ENCODE assay signal across 2 cellular contexts in the genomic region with DNA sequence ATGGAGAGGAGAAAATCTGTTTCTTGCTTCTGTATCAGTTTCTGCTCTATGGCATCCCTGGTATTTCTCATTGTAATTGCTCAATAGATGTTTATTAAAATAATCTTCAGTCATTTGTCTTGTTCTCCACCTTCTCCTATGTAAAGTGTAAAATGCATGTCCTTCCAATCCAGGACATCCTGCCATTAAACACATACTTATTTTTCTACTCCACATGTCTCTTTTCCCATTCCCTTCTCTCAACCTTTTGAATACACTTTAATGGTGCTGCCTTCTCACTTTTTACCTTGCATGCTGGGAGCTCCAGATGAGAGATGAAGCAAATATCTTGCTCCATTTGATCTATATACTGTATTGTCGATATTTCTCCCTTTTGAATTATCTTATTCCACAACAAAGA.
A peak's percentile ranks its signal among the peaks of the same experiment; 100 is the strongest.
TF ChIP-seq lines count a peak whose summit lies in the region.

No MANE protein-coding gene starts in this region.

TF ChIP-seq in HepG2, 621 proteins besides CTCF, POLR2A, EP300 and RAD21:
- TF ChIP-seq PAWR (CRISPR knock-in tag; IDR thresholded peaks at IDR 0.05; ENCODE audit: borderline replicate concordance) (no peak), CHCHD3 (CRISPR knock-in tag; IDR thresholded peaks at IDR 0.05) (no peak)
- TF ChIP-seq, protein P1, sequence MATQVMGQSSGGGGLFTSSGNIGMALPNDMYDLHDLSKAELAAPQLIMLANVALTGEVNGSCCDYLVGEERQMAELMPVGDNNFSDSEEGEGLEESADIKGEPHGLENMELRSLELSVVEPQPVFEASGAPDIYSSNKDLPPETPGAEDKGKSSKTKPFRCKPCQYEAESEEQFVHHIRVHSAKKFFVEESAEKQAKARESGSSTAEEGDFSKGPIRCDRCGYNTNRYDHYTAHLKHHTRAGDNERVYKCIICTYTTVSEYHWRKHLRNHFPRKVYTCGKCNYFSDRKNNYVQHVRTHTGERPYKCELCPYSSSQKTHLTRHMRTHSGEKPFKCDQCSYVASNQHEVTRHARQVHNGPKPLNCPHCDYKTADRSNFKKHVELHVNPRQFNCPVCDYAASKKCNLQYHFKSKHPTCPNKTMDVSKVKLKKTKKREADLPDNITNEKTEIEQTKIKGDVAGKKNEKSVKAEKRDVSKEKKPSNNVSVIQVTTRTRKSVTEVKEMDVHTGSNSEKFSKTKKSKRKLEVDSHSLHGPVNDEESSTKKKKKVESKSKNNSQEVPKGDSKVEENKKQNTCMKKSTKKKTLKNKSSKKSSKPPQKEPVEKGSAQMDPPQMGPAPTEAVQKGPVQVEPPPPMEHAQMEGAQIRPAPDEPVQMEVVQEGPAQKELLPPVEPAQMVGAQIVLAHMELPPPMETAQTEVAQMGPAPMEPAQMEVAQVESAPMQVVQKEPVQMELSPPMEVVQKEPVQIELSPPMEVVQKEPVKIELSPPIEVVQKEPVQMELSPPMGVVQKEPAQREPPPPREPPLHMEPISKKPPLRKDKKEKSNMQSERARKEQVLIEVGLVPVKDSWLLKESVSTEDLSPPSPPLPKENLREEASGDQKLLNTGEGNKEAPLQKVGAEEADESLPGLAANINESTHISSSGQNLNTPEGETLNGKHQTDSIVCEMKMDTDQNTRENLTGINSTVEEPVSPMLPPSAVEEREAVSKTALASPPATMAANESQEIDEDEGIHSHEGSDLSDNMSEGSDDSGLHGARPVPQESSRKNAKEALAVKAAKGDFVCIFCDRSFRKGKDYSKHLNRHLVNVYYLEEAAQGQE (IDR thresholded peaks at IDR 0.05; ENCODE audit: borderline replicate concordance in 1 of 2, low read depth in 1 of 2, low read length in 2 of 2), result no peak
- TF ChIP-seq, protein P2, sequence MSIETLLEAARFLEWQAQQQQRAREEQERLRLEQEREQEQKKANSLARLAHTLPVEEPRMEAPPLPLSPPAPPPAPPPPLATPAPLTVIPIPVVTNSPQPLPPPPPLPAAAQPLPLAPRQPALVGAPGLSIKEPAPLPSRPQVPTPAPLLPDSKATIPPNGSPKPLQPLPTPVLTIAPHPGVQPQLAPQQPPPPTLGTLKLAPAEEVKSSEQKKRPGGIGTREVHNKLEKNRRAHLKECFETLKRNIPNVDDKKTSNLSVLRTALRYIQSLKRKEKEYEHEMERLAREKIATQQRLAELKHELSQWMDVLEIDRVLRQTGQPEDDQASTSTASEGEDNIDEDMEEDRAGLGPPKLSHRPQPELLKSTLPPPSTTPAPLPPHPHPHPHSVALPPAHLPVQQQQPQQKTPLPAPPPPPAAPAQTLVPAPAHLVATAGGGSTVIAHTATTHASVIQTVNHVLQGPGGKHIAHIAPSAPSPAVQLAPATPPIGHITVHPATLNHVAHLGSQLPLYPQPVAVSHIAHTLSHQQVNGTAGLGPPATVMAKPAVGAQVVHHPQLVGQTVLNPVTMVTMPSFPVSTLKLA (IDR thresholded peaks at IDR 0.05), result peak; percentile 93
- TF ChIP-seq, protein P3, sequence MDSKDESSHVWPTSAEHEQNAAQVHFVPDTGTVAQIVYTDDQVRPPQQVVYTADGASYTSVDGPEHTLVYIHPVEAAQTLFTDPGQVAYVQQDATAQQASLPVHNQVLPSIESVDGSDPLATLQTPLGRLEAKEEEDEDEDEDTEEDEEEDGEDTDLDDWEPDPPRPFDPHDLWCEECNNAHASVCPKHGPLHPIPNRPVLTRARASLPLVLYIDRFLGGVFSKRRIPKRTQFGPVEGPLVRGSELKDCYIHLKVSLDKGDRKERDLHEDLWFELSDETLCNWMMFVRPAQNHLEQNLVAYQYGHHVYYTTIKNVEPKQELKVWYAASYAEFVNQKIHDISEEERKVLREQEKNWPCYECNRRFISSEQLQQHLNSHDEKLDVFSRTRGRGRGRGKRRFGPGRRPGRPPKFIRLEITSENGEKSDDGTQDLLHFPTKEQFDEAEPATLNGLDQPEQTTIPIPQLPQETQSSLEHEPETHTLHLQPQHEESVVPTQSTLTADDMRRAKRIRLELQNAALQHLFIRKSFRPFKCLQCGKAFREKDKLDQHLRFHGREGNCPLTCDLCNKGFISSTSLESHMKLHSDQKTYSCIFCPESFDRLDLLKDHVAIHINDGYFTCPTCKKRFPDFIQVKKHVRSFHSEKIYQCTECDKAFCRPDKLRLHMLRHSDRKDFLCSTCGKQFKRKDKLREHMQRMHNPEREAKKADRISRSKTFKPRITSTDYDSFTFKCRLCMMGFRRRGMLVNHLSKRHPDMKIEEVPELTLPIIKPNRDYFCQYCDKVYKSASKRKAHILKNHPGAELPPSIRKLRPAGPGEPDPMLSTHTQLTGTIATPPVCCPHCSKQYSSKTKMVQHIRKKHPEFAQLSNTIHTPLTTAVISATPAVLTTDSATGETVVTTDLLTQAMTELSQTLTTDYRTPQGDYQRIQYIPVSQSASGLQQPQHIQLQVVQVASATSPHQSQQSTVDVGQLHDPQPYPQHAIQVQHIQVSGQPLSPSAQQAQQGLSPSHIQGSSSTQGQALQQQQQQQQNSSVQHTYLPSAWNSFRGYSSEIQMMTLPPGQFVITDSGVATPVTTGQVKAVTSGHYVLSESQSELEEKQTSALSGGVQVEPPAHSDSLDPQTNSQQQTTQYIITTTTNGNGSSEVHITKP (CRISPR knock-in tag; IDR thresholded peaks at IDR 0.05; ENCODE audit: low read depth), result no peak
- TF ChIP-seq, protein P4, sequence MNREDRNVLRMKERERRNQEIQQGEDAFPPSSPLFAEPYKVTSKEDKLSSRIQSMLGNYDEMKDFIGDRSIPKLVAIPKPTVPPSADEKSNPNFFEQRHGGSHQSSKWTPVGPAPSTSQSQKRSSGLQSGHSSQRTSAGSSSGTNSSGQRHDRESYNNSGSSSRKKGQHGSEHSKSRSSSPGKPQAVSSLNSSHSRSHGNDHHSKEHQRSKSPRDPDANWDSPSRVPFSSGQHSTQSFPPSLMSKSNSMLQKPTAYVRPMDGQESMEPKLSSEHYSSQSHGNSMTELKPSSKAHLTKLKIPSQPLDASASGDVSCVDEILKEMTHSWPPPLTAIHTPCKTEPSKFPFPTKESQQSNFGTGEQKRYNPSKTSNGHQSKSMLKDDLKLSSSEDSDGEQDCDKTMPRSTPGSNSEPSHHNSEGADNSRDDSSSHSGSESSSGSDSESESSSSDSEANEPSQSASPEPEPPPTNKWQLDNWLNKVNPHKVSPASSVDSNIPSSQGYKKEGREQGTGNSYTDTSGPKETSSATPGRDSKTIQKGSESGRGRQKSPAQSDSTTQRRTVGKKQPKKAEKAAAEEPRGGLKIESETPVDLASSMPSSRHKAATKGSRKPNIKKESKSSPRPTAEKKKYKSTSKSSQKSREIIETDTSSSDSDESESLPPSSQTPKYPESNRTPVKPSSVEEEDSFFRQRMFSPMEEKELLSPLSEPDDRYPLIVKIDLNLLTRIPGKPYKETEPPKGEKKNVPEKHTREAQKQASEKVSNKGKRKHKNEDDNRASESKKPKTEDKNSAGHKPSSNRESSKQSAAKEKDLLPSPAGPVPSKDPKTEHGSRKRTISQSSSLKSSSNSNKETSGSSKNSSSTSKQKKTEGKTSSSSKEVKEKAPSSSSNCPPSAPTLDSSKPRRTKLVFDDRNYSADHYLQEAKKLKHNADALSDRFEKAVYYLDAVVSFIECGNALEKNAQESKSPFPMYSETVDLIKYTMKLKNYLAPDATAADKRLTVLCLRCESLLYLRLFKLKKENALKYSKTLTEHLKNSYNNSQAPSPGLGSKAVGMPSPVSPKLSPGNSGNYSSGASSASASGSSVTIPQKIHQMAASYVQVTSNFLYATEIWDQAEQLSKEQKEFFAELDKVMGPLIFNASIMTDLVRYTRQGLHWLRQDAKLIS (CRISPR knock-in tag; IDR thresholded peaks at IDR 0.05), result no peak

TF ChIP-seq in IMR-90, 13 proteins besides CTCF, POLR2A, EP300 and RAD21:
- TF ChIP-seq SMC3 (IDR thresholded peaks at IDR 0.05; ENCODE audit: low read depth, low read length) (no peak), MAZ (IDR thresholded peaks at IDR 0.05; ENCODE audit: borderline replicate concordance, low read depth, low read length) (no peak)
- TF ChIP-seq, protein P5, sequence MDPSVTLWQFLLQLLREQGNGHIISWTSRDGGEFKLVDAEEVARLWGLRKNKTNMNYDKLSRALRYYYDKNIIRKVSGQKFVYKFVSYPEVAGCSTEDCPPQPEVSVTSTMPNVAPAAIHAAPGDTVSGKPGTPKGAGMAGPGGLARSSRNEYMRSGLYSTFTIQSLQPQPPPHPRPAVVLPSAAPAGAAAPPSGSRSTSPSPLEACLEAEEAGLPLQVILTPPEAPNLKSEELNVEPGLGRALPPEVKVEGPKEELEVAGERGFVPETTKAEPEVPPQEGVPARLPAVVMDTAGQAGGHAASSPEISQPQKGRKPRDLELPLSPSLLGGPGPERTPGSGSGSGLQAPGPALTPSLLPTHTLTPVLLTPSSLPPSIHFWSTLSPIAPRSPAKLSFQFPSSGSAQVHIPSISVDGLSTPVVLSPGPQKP (IDR thresholded peaks at IDR 0.05; ENCODE audit: borderline replicate concordance, low read depth, low read length), result no peak
